ENCODE assay signal across 21 cellular contexts in genomic region chr9:85268024-85268610, GRCh38.
"Had no signal": no experiment of that assay in that cellular context is flagged by ENCODE, and none has a peak within 500 bp of the region (broad histone marks: within the 10 kb centered on the region; RNA-seq: fewer than 3 reads in every experiment).

No MANE protein-coding gene starts in this region.

- FAIRE-seq: endometrium, kidney had no signal

- H3K4me3 ChIP-seq: gastroesophageal sphincter, left lung, spleen, thoracic aorta, upper lobe of left lung had no signal

- H3K4me1 ChIP-seq: gastroesophageal sphincter, left lung, upper lobe of left lung had no signal

- H3K27ac ChIP-seq: gastroesophageal sphincter, left lung, thoracic aorta, upper lobe of left lung had no signal

- ATAC-seq: activated naive CD4-positive, alpha-beta T cell treated with anti-CD3 and anti-CD28 coated beads, Interleukin-2, amount 50 U/mL, for 72 hours; gastroesophageal sphincter; left lung had no signal

- H3K36me3 ChIP-seq: gastroesophageal sphincter, left lung, spleen, thoracic aorta, upper lobe of left lung had no signal

- H3K9me3 ChIP-seq: gastroesophageal sphincter, left lung, spleen, thoracic aorta, upper lobe of left lung had no signal

- DNase-seq: activated gamma-delta T cell treated with Interleukin-2 at 50 U/mL for 16 hours; activated T-cell treated with anti-CD3 and anti-CD28 coated beads, Interleukin-2, amount 50 U/mL, for 1 hour; aorta; caudate nucleus; effector CD4-positive, alpha-beta T cell; erythroblast; head of caudate nucleus; hypothalamus; kidney; left lung; nucleus accumbens; posterior cingulate gyrus; spleen; stimulated activated CD4-positive, alpha-beta T cell treated with anti-CD3 and anti-CD28 coated beads, Interleukin-4, amount 100 ng/mL, for 1 hour; stimulated activated naive CD4-positive, alpha-beta T cell; T-helper 9 cell; upper lobe of left lung had no signal

- H3K27me3 ChIP-seq: left lung, spleen, upper lobe of left lung had no signal
